In genomic region chr2:120777170-120777751, GRCh38 we compare ENCODE assay signal across 2 cellular contexts.
A peak's percentile ranks its signal among the peaks of the same experiment; 100 is the strongest.
TF ChIP-seq lines count a peak whose summit lies in the region.

No MANE protein-coding gene starts in this region.

TF ChIP-seq in GM12891, 5 proteins besides CTCF, POLR2A, EP300 and RAD21 (continued from another document):
- TF ChIP-seq TAF1 (IDR thresholded peaks at IDR 0.05; ENCODE audit: low read depth, low read length) = no peak
TF ChIP-seq in GM12891: peak in this region for 0.

TF ChIP-seq in GM12878, 131 proteins besides CTCF, POLR2A, EP300 and RAD21:
- TF ChIP-seq PBX3 (IDR thresholded peaks at IDR 0.05; ENCODE audit: insufficient replicate concordance, low read depth, low read length) = peak; percentile 53
- peak; percentile 91 for TF ChIP-seq BCL3 (IDR thresholded peaks at IDR 0.05; ENCODE audit: borderline replicate concordance, insufficient read depth, low read depth, low read length, poor library complexity, severe bottlenecking)
- no peak for TF ChIP-seq EGR1 (IDR thresholded peaks at IDR 0.05; ENCODE audit: borderline replicate concordance in 1 of 2, low read depth in 2 of 2, low read length in 2 of 2)
TF ChIP-seq in GM12878: peak in this region for 2.
